Comparison of ENCODE assay signal across 37 cellular contexts in the genomic region with DNA sequence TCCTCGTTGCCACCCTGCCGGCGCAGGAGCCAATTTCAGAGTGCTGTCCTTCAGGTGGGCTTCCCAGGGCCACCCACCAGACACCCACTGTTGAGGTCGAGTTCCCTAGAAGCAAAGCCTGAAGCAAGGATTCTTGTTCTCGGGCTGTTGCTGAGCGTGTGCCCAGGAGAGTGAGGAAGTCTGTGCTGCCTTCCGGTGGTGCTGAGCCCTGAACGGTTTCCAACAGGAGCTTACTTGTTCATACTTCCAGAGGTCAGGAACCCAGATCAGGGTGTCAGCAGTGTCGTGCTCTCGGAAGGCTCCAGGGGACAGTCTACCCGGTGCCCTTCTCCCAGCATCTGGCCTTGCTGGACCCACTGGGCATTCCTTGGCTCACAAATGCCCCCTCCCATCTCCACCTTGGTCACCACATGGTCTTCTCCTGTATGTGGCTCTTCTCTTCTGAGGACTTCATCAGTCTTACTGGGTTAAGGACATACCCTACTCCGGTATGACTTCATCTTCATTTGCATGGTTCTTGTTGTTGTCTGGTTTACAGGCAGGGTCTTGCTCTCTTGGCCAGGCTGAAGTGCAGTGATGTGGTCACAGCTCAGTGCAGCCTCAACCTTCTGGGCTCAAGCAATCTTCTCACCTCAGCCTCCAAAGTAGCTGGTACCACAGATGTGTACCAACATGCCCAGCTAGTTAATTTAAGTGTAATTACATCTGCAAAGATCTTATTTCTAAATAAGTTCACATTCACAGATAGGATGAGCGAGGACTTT. TPM values are rescaled to one million over a fixed set of nuclear protein-coding genes. Genes with fewer than 3 reads are reported as not detected.
"Had no signal": no experiment of that assay in that cellular context is flagged by ENCODE, and none has a peak within 500 bp of the region (broad histone marks: within the 10 kb centered on the region; RNA-seq: fewer than 3 reads in every experiment).

No MANE protein-coding gene starts in this region.

- H3K36me3 Mint-ChIP-seq: mesothelial cell of epicardium; naive B cell; natural killer cell treated with Interleukin-12 subunit alpha and Interleukin-12 subunit beta and Interleukin-15 and Interleukin-18, amount 100 ng/mL, for 72 hours; type B pancreatic cell had no signal

- H3K9me3 Mint-ChIP-seq: dendritic cell treated with granulocyte-macrophage colony-stimulating factor and Interleukin-4, amounts not matched to agents 40 ng/mL and 50 ng/mL, for 4 days; mesothelial cell of epicardium; natural killer cell treated with Interleukin-12 subunit alpha and Interleukin-12 subunit beta and Interleukin-15 and Interleukin-18, amount 100 ng/mL, for 72 hours; stimulated activated effector memory CD8-positive, alpha-beta T cell treated with anti-CD3 and anti-CD28 coated beads, Interleukin-12 subunit alpha, Interleukin-12 subunit beta, amount 100 ng/mL, for 72 hours; type B pancreatic cell had no signal

- DNase-seq: effector CD8-positive, alpha-beta T cell; foreskin fibroblast; gastrocnemius medialis; heart left ventricle; left cardiac atrium; left lung; mesenchymal stem cell; mucosa of descending colon; naive B cell; stimulated activated CD4-positive, alpha-beta T cell treated with anti-CD3 and anti-CD28 coated beads, Interleukin-2, amount 100 ng/mL, for 24 hours; stimulated activated CD4-positive, alpha-beta T cell treated with anti-CD3 and anti-CD28 coated beads, Interleukin-4, amount 100 ng/mL, for 24 hours; stimulated activated naive CD4-positive, alpha-beta T cell treated with Interleukin-2 at 50 U/mL for 16 hours; stomach; testis; tibial artery had no signal

- H3K27ac Mint-ChIP-seq: dendritic cell treated with granulocyte-macrophage colony-stimulating factor and Interleukin-4, amounts not matched to agents 40 ng/mL and 50 ng/mL, for 4 days; endodermal cell; mesothelial cell of epicardium; natural killer cell treated with Interleukin-12 subunit alpha and Interleukin-12 subunit beta and Interleukin-15 and Interleukin-18, amount 100 ng/mL, for 72 hours; progenitor cell of endocrine pancreas; stimulated activated effector memory CD8-positive, alpha-beta T cell treated with anti-CD3 and anti-CD28 coated beads, Interleukin-12 subunit alpha, Interleukin-12 subunit beta, amount 100 ng/mL, for 72 hours; type B pancreatic cell had no signal

- H3K4me3 Mint-ChIP-seq: dendritic cell treated with granulocyte-macrophage colony-stimulating factor and Interleukin-4, amounts not matched to agents 40 ng/mL and 50 ng/mL, for 4 days; endodermal cell; mesothelial cell of epicardium; natural killer cell treated with Interleukin-12 subunit alpha and Interleukin-12 subunit beta and Interleukin-15 and Interleukin-18, amount 100 ng/mL, for 72 hours; stimulated activated effector memory CD8-positive, alpha-beta T cell treated with anti-CD3 and anti-CD28 coated beads, Interleukin-12 subunit alpha, Interleukin-12 subunit beta, amount 100 ng/mL, for 72 hours had no signal

- H3K27me3 ChIP-seq: testis had no signal

- H3K9me3 ChIP-seq: gastrocnemius medialis, left lung, mucosa of descending colon, neutrophil, stomach, testis, tibial artery had no signal

- H3K9ac ChIP-seq: parathyroid adenoma had no signal

- ATAC-seq: esophagus mucosa; gastrocnemius medialis; heart left ventricle; left cardiac atrium; left lung; mucosa of descending colon; natural killer cell treated with Interleukin-12 subunit alpha and Interleukin-12 subunit beta and Interleukin-15 and Interleukin-18, amount 100 ng/mL, for 72 hours; sciatic nerve; stimulated activated effector memory CD8-positive, alpha-beta T cell treated with anti-CD3 and anti-CD28 coated beads, Interleukin-12 subunit alpha, Interleukin-12 subunit beta, amount 100 ng/mL, for 72 hours had no signal

- H2AFZ ChIP-seq: hepatocyte, parathyroid adenoma had no signal

- H3K79me2 ChIP-seq: parathyroid adenoma had no signal

- H3K4me2 ChIP-seq: hepatocyte, smooth muscle cell had no signal

- FAIRE-seq: colon, urothelium cell line had no signal

- H3K4me3 ChIP-seq: gastrocnemius medialis, heart left ventricle, hepatocyte, left lung, mucosa of descending colon, smooth muscle cell, stomach, testis, tibial artery had no signal

- H3K27ac ChIP-seq: epithelial cell of prostate, gastrocnemius medialis, heart left ventricle, hepatocyte, left lung, neutrophil, parathyroid adenoma, stomach, testis, tibial artery had no signal

- H3K36me3 ChIP-seq: gastrocnemius medialis, heart left ventricle, left lung, neutrophil, stomach, tibial artery had no signal

RNA-seq across cellular contexts. Expression of a gene that starts 17.2 kb away (rescaled TPM):
- total RNA-seq: cerebellum; endodermal cell; esophagus mucosa; gastrocnemius medialis; heart left ventricle; hepatocyte; kidney epithelial cell; left cardiac atrium; left lung; lung microvascular endothelial cell; mesothelial cell of epicardium; mucosa of descending colon; natural killer cell treated with Interleukin-12 subunit alpha and Interleukin-12 subunit beta and Interleukin-15 and Interleukin-18, amount 100 ng/mL, for 72 hours; omental fat pad; progenitor cell of endocrine pancreas; sciatic nerve; smooth muscle cell; stomach; subcutaneous adipose tissue had no signal
- polyA plus RNA-seq: heart left ventricle, hepatocyte, smooth muscle cell, stomach had no signal

RNA-seq across cellular contexts. Expression of a gene that starts 36.2 kb away (rescaled TPM):
- total RNA-seq: cerebellum, endodermal cell, esophagus mucosa, hepatocyte, kidney epithelial cell, left cardiac atrium, left lung, lower leg skin, lung microvascular endothelial cell, mesothelial cell of epicardium, mucosa of descending colon, progenitor cell of endocrine pancreas, sciatic nerve, smooth muscle cell, stomach, subcutaneous adipose tissue had no signal
- polyA plus RNA-seq: hepatocyte, smooth muscle cell had no signal
